In the genomic region with DNA sequence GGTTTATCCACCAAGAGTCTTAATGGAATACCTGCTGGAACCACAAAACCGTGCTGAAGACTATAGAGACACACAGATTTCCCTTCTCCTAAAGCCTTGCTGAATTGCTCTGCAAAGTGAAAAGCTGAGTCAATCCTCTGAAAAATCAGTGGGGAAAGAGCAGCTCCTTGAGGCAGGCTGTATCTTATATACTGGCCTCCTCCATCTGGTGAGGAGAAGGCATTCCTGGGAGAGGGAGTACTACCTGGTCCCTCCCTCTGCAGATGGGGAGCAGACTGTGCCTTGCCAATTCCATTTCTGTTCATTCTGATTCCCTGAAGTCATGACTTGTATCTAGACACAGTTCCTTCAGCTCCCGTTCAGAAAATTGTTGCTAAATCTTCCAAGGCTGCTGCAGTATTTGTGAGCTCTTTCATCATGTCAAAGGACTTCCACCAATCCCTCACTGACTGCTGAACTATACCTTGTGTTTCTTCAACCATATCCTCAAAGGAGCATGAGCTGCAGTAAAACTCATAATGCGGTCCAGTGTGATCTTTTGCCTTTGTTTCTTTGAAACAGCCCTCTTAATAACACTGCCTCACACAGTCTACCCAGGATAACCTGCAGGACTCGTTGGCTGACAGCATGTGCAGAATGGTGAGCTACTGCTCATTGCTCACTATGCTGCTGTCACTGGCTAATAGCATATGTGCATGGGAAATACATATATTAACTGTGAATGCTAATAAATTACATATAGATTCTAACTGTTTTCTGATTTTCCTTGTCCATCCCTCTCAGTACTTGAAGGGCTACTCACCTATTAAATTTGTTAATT, we compare ENCODE assay signal across 13 cellular contexts.
DNase-seq lines count a peak whose midpoint lies in the region; ATAC-seq and TF ChIP-seq lines count a peak whose summit lies in the region.
"Had no signal": no experiment of that assay in that cellular context is flagged by ENCODE, and none has a peak within 500 bp of the region (broad histone marks: within the 10 kb centered on the region; RNA-seq: fewer than 3 reads in every experiment).

No MANE protein-coding gene starts in this region.

- no peak overlapping the region for H3K4me3 Mint-ChIP-seq in chondrocyte (ENCODE audit: unreplicated experiment)
- H3K4me3 Mint-ChIP-seq: activated naive CD4-positive, alpha-beta T cell treated with anti-CD3 and anti-CD28 coated beads for 36 hours; IgD-negative memory B cell; naive thymus-derived CD4-positive, alpha-beta T cell had no signal

- H3K9me3 Mint-ChIP-seq in chondrocyte (ENCODE audit: low read depth), result peaks cover 3% of the 10 kb centered on the region
- H3K9me3 Mint-ChIP-seq: activated naive CD4-positive, alpha-beta T cell treated with anti-CD3 and anti-CD28 coated beads for 36 hours had no signal

- DNase-seq in ELR (ENCODE audit: low read depth), result peak; percentile 56
- DNase-seq in NCI-H460 (ENCODE audit: extremely low read depth, low read depth), result peak; percentile 22
- DNase-seq in chondrocyte (ENCODE audit: low spot score), result no peak
- DNase-seq in sciatic nerve (ENCODE audit: low spot score), result no peak
- DNase-seq in NCI-H1436 (lab: John Stamatoyannopoulos, UW), result no peak
- DNase-seq in posterior vena cava (ENCODE audit: low spot score), result no peak
- no peak for DNase-seq in midbrain (lab: John Stamatoyannopoulos, UW)
- DNase-seq: activated naive CD4-positive, alpha-beta T cell treated with anti-CD3 and anti-CD28 coated beads for 36 hours; left colon; naive thymus-derived CD4-positive, alpha-beta T cell; NCI-H2029 treated with DMSO at 0.1 percent for 48 hours; testis had no signal

- no peaks in the 10 kb centered on the region for H3K27me3 Mint-ChIP-seq in chondrocyte (ENCODE audit: low read depth)

- TF ChIP-seq CTCF in chondrocyte (IDR thresholded peaks at IDR 0.05), result peak; percentile 35

- intact Hi-C loops in sciatic nerve (cut with DNase I) (no loop called here), posterior vena cava (cut with DNase I) (loop anchor here in 1 of 2 donors (2.0 kb wide), 1 partner anchor 47 kb away; no protein-coding TSS in a partner anchor)

- ATAC-seq in sciatic nerve, result peak; percentile 68
- ATAC-seq: left colon; naive thymus-derived CD4-positive, alpha-beta T cell had no signal

- H3K4me1 Mint-ChIP-seq in chondrocyte (ENCODE audit: low read depth), result peaks cover 37% of the 10 kb centered on the region
- H3K4me1 Mint-ChIP-seq: IgD-negative memory B cell had no signal

- H3K27ac Mint-ChIP-seq in chondrocyte (ENCODE audit: unreplicated experiment), result peak overlapping the region; percentile 6
- H3K27ac Mint-ChIP-seq: activated naive CD4-positive, alpha-beta T cell treated with anti-CD3 and anti-CD28 coated beads for 36 hours; IgD-negative memory B cell; naive thymus-derived CD4-positive, alpha-beta T cell had no signal

- H3K36me3 Mint-ChIP-seq in chondrocyte (ENCODE audit: low read depth), result peaks cover 3% of the 10 kb centered on the region
- H3K36me3 Mint-ChIP-seq: IgD-negative memory B cell had no signal

Comparison
In these comparisons a context has a peak if more than half of its experiments do, and no peak if none do; other contexts are left out.
1. DNase-seq: peak in ELR (single experiment) and NCI-H460 (single experiment); none in chondrocyte (single experiment), sciatic nerve (single experiment), NCI-H1436 (single experiment), posterior vena cava (single experiment) and midbrain (single experiment).